Comparison of ENCODE assay signal across 34 cellular contexts in the genomic region with DNA sequence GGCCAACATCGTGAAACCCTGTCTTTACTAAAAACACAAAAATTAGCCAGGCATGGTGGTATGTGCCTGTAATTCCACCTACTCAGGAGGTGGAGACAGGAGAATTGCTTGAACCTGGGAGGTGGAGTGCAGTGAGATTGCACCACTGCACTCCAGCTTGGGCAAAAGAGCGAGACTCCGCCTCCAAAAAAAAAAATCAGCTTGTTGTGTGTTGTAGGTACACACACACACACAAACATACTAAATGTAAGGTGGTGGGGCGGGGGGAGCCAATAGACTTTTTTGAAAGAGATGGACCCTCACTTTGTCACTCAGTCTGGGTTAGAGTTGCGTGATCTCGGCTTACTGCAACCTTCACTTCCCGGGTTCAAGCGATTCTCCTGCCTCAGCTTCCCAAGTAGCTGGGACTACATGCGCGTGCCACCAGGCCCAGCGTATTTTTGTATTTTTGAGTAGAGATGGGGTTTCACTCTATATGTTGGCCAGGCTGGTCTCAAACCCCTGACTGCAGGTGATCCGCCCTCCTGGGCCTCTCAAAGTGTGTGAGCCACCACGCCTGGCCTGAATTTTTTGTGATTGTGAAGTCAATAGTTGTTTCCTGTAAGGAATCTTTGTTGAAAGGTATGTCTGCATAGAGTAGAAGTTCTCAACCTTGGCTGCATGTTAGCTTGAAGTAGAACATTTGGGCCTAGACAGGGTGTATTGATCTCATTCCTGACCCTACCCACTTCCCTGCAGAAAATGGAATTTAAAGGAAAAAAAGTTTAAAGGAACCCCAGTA. TPM values are rescaled to one million over a fixed set of nuclear protein-coding genes. Genes with fewer than 3 reads are reported as not detected.
DNase-seq lines count a peak whose midpoint lies in the region; ATAC-seq, FAIRE-seq and TF ChIP-seq lines count a peak whose summit lies in the region.
"Had no signal": no experiment of that assay in that cellular context is flagged by ENCODE, and none has a peak within 500 bp of the region (broad histone marks: within the 10 kb centered on the region; RNA-seq: fewer than 3 reads in every experiment).

No MANE protein-coding gene starts in this region.

- H3K4me1 ChIP-seq in HCT116 (ENCODE audit: control insufficient read depth in 1 of 2, insufficient read depth in 2 of 2, low read length in 2 of 2) (peaks cover 0 to 9% of the 10 kb centered on the region in 2 experiments; a peak in 2 of 4 replicates), astrocyte (ENCODE audit: insufficient read depth, low read length) (no peaks in the 10 kb centered on the region), neural progenitor cell (no peaks in the 10 kb centered on the region)
- H3K4me1 ChIP-seq: testis, uterus had no signal

- peaks cover 31% of the 10 kb centered on the region for H3K36me3 Mint-ChIP-seq in activated naive CD4-positive, alpha-beta T cell treated with anti-CD3 and anti-CD28 coated beads, Interleukin-2, amount 50 U/mL, for 24 hours
- H3K36me3 Mint-ChIP-seq in astrocyte (ENCODE audit: low read depth, unreplicated experiment) (peaks cover 26% of the 10 kb centered on the region), type B pancreatic cell (peaks cover 56% of the 10 kb centered on the region), neural progenitor cell (peaks cover 59% of the 10 kb centered on the region)

- H3K4me3 ChIP-seq in HCT116 (replicated peaks in 1 of 2; ENCODE audit: low read depth in 1 of 2, low read length in 2 of 2) (no peak overlapping the region), astrocyte (ENCODE audit: insufficient read depth, low read depth, low read length) (no peak overlapping the region), neural progenitor cell (no peak overlapping the region)
- H3K4me3 ChIP-seq: heart left ventricle, right atrium auricular region, testis, uterus had no signal

- H3K4me3 Mint-ChIP-seq in activated naive CD4-positive, alpha-beta T cell treated with anti-CD3 and anti-CD28 coated beads, Interleukin-2, amount 50 U/mL, for 24 hours, result peak overlapping the region; percentile 3
- H3K4me3 Mint-ChIP-seq in astrocyte (ENCODE audit: unreplicated experiment) (no peak overlapping the region), type B pancreatic cell (peak overlapping the region; percentile 39), neural progenitor cell (no peak overlapping the region)
- H3K4me3 Mint-ChIP-seq: activated CD4-positive, alpha-beta memory T cell treated with anti-CD3 and anti-CD28 coated beads, Interleukin-2, amount 10 ng/mL, durations not matched to agents 7 days and 5 days; brain; dendritic cell treated with granulocyte-macrophage colony-stimulating factor and Interleukin-4, amounts not matched to agents 40 ng/mL and 50 ng/mL, for 4 days had no signal

- H3K9ac ChIP-seq in HCT116 (ENCODE audit: low read length) (no peak overlapping the region), astrocyte (ENCODE audit: low read length) (no peak overlapping the region), neural progenitor cell (no peak overlapping the region)
- H3K9ac ChIP-seq: SK-N-SH had no signal

- H3K79me2 ChIP-seq in HCT116 (ENCODE audit: insufficient read depth, low read length) (peaks cover 78% of the 10 kb centered on the region), astrocyte (ENCODE audit: insufficient read depth, low read length) (peaks cover 74% of the 10 kb centered on the region), neural progenitor cell (ENCODE audit: low read depth) (peaks cover 74% of the 10 kb centered on the region)

- intact Hi-C loops in HCT116 (cut with micrococcal nuclease), result no loop called here

- peaks cover 49% of the 10 kb centered on the region for H3F3A ChIP-seq in neural progenitor cell (ENCODE audit: low read depth)

- H3K9me3 Mint-ChIP-seq in activated naive CD4-positive, alpha-beta T cell treated with anti-CD3 and anti-CD28 coated beads, Interleukin-2, amount 50 U/mL, for 24 hours, result no peaks in the 10 kb centered on the region
- no peaks in the 10 kb centered on the region for H3K9me3 Mint-ChIP-seq in astrocyte (ENCODE audit: unreplicated experiment)
- no peaks in the 10 kb centered on the region for H3K9me3 Mint-ChIP-seq in type B pancreatic cell
- peaks cover 14% of the 10 kb centered on the region for H3K9me3 Mint-ChIP-seq in neural progenitor cell
- H3K9me3 Mint-ChIP-seq: activated CD4-positive, alpha-beta memory T cell treated with anti-CD3 and anti-CD28 coated beads, Interleukin-2, amount 10 ng/mL, durations not matched to agents 7 days and 5 days; dendritic cell treated with granulocyte-macrophage colony-stimulating factor and Interleukin-4, amounts not matched to agents 40 ng/mL and 50 ng/mL, for 4 days had no signal

- CTCF ChIA-PET in HCT116 (lab: Charles Lee), result no interaction called here

- no peaks in the 10 kb centered on the region for H3K27me3 ChIP-seq in HCT116 (ENCODE audit: insufficient read depth, low read length)
- H3K27me3 ChIP-seq in astrocyte (ENCODE audit: insufficient read depth, low read length), result no peaks in the 10 kb centered on the region
- H3K27me3 ChIP-seq in neural progenitor cell, result no peaks in the 10 kb centered on the region
- H3K27me3 ChIP-seq: heart left ventricle, right atrium auricular region, testis, uterus had no signal

- H3K9me2 ChIP-seq in HCT116 (ENCODE audit: insufficient read depth), result no peaks in the 10 kb centered on the region
- H3K9me2 ChIP-seq: SK-N-SH had no signal

- no peak for DNase-seq in activated naive CD4-positive, alpha-beta T cell treated with anti-CD3 and anti-CD28 coated beads, Interleukin-2, amount 50 U/mL, for 16 hours
- DNase-seq in HCT116 (ENCODE audit: low read depth, low spot score), result no peak
- DNase-seq in astrocyte (ENCODE audit: low read depth), result no peak
- DNase-seq in type B pancreatic cell (ENCODE audit: extremely low spot score, unreplicated experiment), result no peak
- no peak for DNase-seq in neural progenitor cell (ENCODE audit: low spot score)
- DNase-seq: activated CD4-positive, alpha-beta memory T cell treated with anti-CD3 and anti-CD28 coated beads, Interleukin-2, amount 10 ng/mL, durations not matched to agents 7 days and 5 days; activated CD4-positive, alpha-beta T cell treated with anti-CD3 and anti-CD28 coated beads for 1 hour; DND-41; foreskin melanocyte; heart left ventricle; KBM-7; left ventricle myocardium superior; NCI-H1105; NCI-H1930; NCI-H524; OCI-M1; SK-N-SH; stimulated activated CD4-positive, alpha-beta T cell treated with anti-CD3 and anti-CD28 coated beads, Interleukin-1b, Interleukin-23, amount 100 ng/mL, for 48 hours; stimulated activated naive CD4-positive, alpha-beta T cell treated with Interleukin-2 at 50 U/mL for 16 hours; testis; uterus had no signal

- H3K36me3 ChIP-seq in HCT116 (ENCODE audit: control insufficient read depth in 1 of 2, insufficient read depth in 2 of 2, low read length in 2 of 2) (peaks cover 58 to 72% of the 10 kb centered on the region in 2 experiments), astrocyte (ENCODE audit: insufficient read depth, low read length) (peaks cover 67% of the 10 kb centered on the region), neural progenitor cell (peaks cover 52% of the 10 kb centered on the region)
- H3K36me3 ChIP-seq: uterus had no signal

- H3K9me3 ChIP-seq in HCT116 (ENCODE audit: control insufficient read depth in 1 of 2, insufficient read depth in 1 of 2, low read depth in 1 of 2, low read length in 2 of 2), result no peaks in the 10 kb centered on the region
- no peaks in the 10 kb centered on the region for H3K9me3 ChIP-seq in astrocyte (ENCODE audit: insufficient read depth, low read depth, low read length)
- H3K9me3 ChIP-seq in neural progenitor cell (ENCODE audit: low read depth), result peaks cover 5% of the 10 kb centered on the region
- H3K9me3 ChIP-seq: heart left ventricle, right atrium auricular region, SK-N-SH, testis, uterus had no signal

- no peak for TF ChIP-seq CTCF in HCT116 (IDR thresholded peaks at IDR 0.05 in 2 of 3, conservative IDR thresholded peaks at IDR 0.05 in 1 of 3; ENCODE audit: borderline replicate concordance in 1 of 3, insufficient read depth in 1 of 3, low read depth in 2 of 3, low read length in 2 of 3)
- no peak for TF ChIP-seq CTCF in astrocyte (IDR thresholded peaks at IDR 0.05; ENCODE audit: insufficient read depth, low read depth, low read length)
- TF ChIP-seq CTCF in type B pancreatic cell (conservative IDR thresholded peaks at IDR 0.05), result no peak
- TF ChIP-seq CTCF in neural progenitor cell (IDR thresholded peaks at IDR 0.05), result no peak

- TSS peak; percentile 1 for BruUV-seq in HCT116 (replicated peaks; lab: Mats Ljungman, UMichigan)

- no peak overlapping the region for H3K27ac ChIP-seq in HCT116 (ENCODE audit: low read depth, low read length)
- H3K27ac ChIP-seq in astrocyte (ENCODE audit: low read depth, low read length), result no peak overlapping the region
- no peak overlapping the region for H3K27ac ChIP-seq in neural progenitor cell
- H3K27ac ChIP-seq: heart left ventricle, right atrium auricular region, testis, uterus had no signal

- TF ChIP-seq POLR2A in HCT116 (IDR thresholded peaks at IDR 0.05; ENCODE audit: borderline replicate concordance, extremely low read depth, insufficient read depth, insufficient read length), result no peak

- TF ChIP-seq RAD21 in HCT116 (IDR thresholded peaks at IDR 0.05; ENCODE audit: low read depth), result no peak

- RAD21 ChIA-PET in HCT116 (lab: Charles Lee; ENCODE audit: low non-redundant PET in 1 of 2, low total read pairs in 2 of 2, uncharacterized antibody in 2 of 2, unreplicated experiment in 2 of 2), result no interaction called here

- H3K27ac Mint-ChIP-seq in activated naive CD4-positive, alpha-beta T cell treated with anti-CD3 and anti-CD28 coated beads, Interleukin-2, amount 50 U/mL, for 24 hours, result peak overlapping the region; percentile 80
- H3K27ac Mint-ChIP-seq in astrocyte (ENCODE audit: unreplicated experiment) (peak overlapping the region; percentile 26), type B pancreatic cell (peak overlapping the region; percentile 23), neural progenitor cell (no peak overlapping the region)
- H3K27ac Mint-ChIP-seq: activated CD4-positive, alpha-beta memory T cell treated with anti-CD3 and anti-CD28 coated beads, Interleukin-2, amount 10 ng/mL, durations not matched to agents 7 days and 5 days; brain; dendritic cell treated with granulocyte-macrophage colony-stimulating factor and Interleukin-4, amounts not matched to agents 40 ng/mL and 50 ng/mL, for 4 days had no signal

- no peaks in the 10 kb centered on the region for H3K27me3 Mint-ChIP-seq in activated naive CD4-positive, alpha-beta T cell treated with anti-CD3 and anti-CD28 coated beads, Interleukin-2, amount 50 U/mL, for 24 hours
- H3K27me3 Mint-ChIP-seq in astrocyte (ENCODE audit: low read depth, unreplicated experiment) (no peaks in the 10 kb centered on the region), type B pancreatic cell (no peaks in the 10 kb centered on the region), neural progenitor cell (ENCODE audit: insufficient read depth, low read depth) (peaks cover 4% of the 10 kb centered on the region)
- H3K27me3 Mint-ChIP-seq: activated CD4-positive, alpha-beta memory T cell treated with anti-CD3 and anti-CD28 coated beads, Interleukin-2, amount 10 ng/mL, durations not matched to agents 7 days and 5 days; dendritic cell treated with granulocyte-macrophage colony-stimulating factor and Interleukin-4, amounts not matched to agents 40 ng/mL and 50 ng/mL, for 4 days had no signal

- POLR2A ChIA-PET in HCT116 (lab: Charles Lee), result no interaction called here

- H3K4me2 ChIP-seq in HCT116 (ENCODE audit: low read length) (no peak overlapping the region), astrocyte (ENCODE audit: low read length) (no peak overlapping the region), neural progenitor cell (no peak overlapping the region)
- H3K4me2 ChIP-seq: SK-N-SH had no signal

- no peak overlapping the region for H2AFZ ChIP-seq in HCT116 (ENCODE audit: low read depth, low read length, poor library complexity, severe bottlenecking)
- no peak overlapping the region for H2AFZ ChIP-seq in astrocyte (ENCODE audit: low read depth, low read length)
- no peak overlapping the region for H2AFZ ChIP-seq in neural progenitor cell (replicated peaks)

- no peak for FAIRE-seq in astrocyte (lab: Jason Lieb, UNC)
- FAIRE-seq: endometrium, HTR-8/SVneo, keratinocyte had no signal

- peaks cover 73% of the 10 kb centered on the region for H4K20me1 ChIP-seq in HCT116 (ENCODE audit: insufficient read depth)
- peaks cover 73% of the 10 kb centered on the region for H4K20me1 ChIP-seq in astrocyte (ENCODE audit: insufficient read depth, low read length)
- H4K20me1 ChIP-seq in neural progenitor cell (ENCODE audit: low read depth), result peaks cover 57% of the 10 kb centered on the region

- ATAC-seq in HCT116 (no peak), GM21619 (IDR thresholded peaks at IDR 0.05; ENCODE audit: unreplicated experiment) (no peak)
- ATAC-seq: heart left ventricle, left ventricle myocardium superior, Right ventricle myocardium inferior had no signal

- peaks cover 52% of the 10 kb centered on the region for H3K4me1 Mint-ChIP-seq in activated naive CD4-positive, alpha-beta T cell treated with anti-CD3 and anti-CD28 coated beads, Interleukin-2, amount 50 U/mL, for 24 hours
- H3K4me1 Mint-ChIP-seq in astrocyte (ENCODE audit: low read depth, unreplicated experiment), result peaks cover 16% of the 10 kb centered on the region
- peaks cover 5% of the 10 kb centered on the region for H3K4me1 Mint-ChIP-seq in type B pancreatic cell (ENCODE audit: unreplicated experiment)
- peaks cover 2% of the 10 kb centered on the region for H3K4me1 Mint-ChIP-seq in neural progenitor cell

RNA-seq across cellular contexts. Expression of gene NPM1, which starts 13.7 kb away (rescaled TPM):
- total RNA-seq in HCT116 (2021; ENCODE audit: unreplicated experiment), result 2,693 TPM
- polyA plus RNA-seq in HCT116 (2012), result 1,320 and 2,224 TPM in 2 replicates
- 1,191 and 1,219 TPM in 2 replicates for total RNA-seq in astrocyte
- 1,253 and 1,650 TPM in 2 replicates for total RNA-seq in type B pancreatic cell (ENCODE audit: low replicate concordance)
- total RNA-seq in neural progenitor cell (ENCODE audit: low replicate concordance), result 2,155 and 3,685 TPM in 2 replicates

RNA-seq across cellular contexts. Expression of gene FGF18, which starts 18.1 kb away (rescaled TPM):
- total RNA-seq in HCT116 (2021; ENCODE audit: unreplicated experiment) (0.96 TPM), astrocyte (0.89 and 1.2 TPM in 2 replicates), type B pancreatic cell (ENCODE audit: low replicate concordance) (1.7 and 3.2 TPM in 2 replicates), neural progenitor cell (ENCODE audit: low replicate concordance) (0.06 and 0.22 TPM in 2 replicates)
- 0.42 and 0.62 TPM in 2 replicates for polyA plus RNA-seq in HCT116 (2012)
- total RNA-seq: activated CD4-positive, alpha-beta memory T cell treated with anti-CD3 and anti-CD28 coated beads, Interleukin-2, amount 10 ng/mL, durations not matched to agents 7 days and 5 days; H4; M059J; T-helper 1 cell treated with Interleukin-12 subunit alpha and Interleukin-12 subunit beta and Interleukin-4 antibody, amounts not matched to agents 30 ng/mL and 1 ng/mL, for 36 hours had no signal
- polyA plus RNA-seq: BJ had no signal

Comparison
In these comparisons a context has a peak if more than half of its experiments do, and no peak if none do; other contexts are left out.
1. H3K4me3 Mint-ChIP-seq: peak in activated naive CD4-positive, alpha-beta T cell treated with anti-CD3 and anti-CD28 coated beads, Interleukin-2, amount 50 U/mL, for 24 hours (single experiment) and type B pancreatic cell (single experiment); none in astrocyte (single experiment) and neural progenitor cell (single experiment).